In genomic region chrX:146956760-146957159, GRCh38 we compare ENCODE assay signal across 35 cellular contexts.
"Had no signal": no experiment of that assay in that cellular context is flagged by ENCODE, and none has a peak within 500 bp of the region (broad histone marks: within the 10 kb centered on the region; RNA-seq: fewer than 3 reads in every experiment).

No MANE protein-coding gene starts in this region.

- H3K27me3 ChIP-seq: MG63 had no signal

- H3K9ac ChIP-seq: KMS-11 had no signal

- DNase-seq: Karpas-422, Kasumi-1, KG1, MG63, MV-4-11, NCI-H1048, NCI-H1092, NCI-H1092 treated with DMSO at 0.1 percent for 48 hours, NCI-H1105, NCI-H1105 treated with DMSO at 0.1 percent for 48 hours, NCI-H1417, NCI-H1417 treated with DMSO at 0.1 percent for 48 hours, NCI-H1436, NCI-H1436 treated with DMSO at 0.1 percent for 48 hours, NCI-H146, NCI-H1694, NCI-H1694 treated with DMSO at 0.1 percent for 48 hours, NCI-H187, NCI-H187 treated with DMSO at 0.1 percent for 48 hours, NCI-H1930, NCI-H2029, NCI-H2029 treated with DMSO at 0.1 percent for 48 hours, NCI-H2081, NCI-H2081 treated with DMSO at 0.1 percent for 48 hours, NCI-H2107, NCI-H2171, NCI-H2171 treated with DMSO at 0.1 percent for 48 hours, NCI-H2227 treated with DMSO at 0.1 percent for 48 hours, NCI-H226, NCI-H345, NCI-H446, NCI-H446 treated with DMSO at 0.1 percent for 48 hours, NCI-H510A, NCI-H510A treated with DMSO at 0.1 percent for 48 hours had no signal

- H3K4me2 ChIP-seq: KMS-11 had no signal

- H3K36me3 ChIP-seq: MG63 had no signal

- H3K4me3 ChIP-seq: MG63 had no signal

- H3K9me3 ChIP-seq: MG63 had no signal

- H3K27ac ChIP-seq: KMS-11 had no signal
